In genomic region chr14:91473046-91473445, GRCh38 we compare ENCODE assay signal across 16 cellular contexts. TPM values are rescaled to one million over a fixed set of nuclear protein-coding genes. Genes with fewer than 3 reads are reported as not detected.
DNase-seq lines count a peak whose midpoint lies in the region; ATAC-seq and TF ChIP-seq lines count a peak whose summit lies in the region.
"Had no signal": no experiment of that assay in that cellular context is flagged by ENCODE, and none has a peak within 500 bp of the region (broad histone marks: within the 10 kb centered on the region; RNA-seq: fewer than 3 reads in every experiment).

No MANE protein-coding gene starts in this region.

- TF ChIP-seq POLR2A in ovary (IDR thresholded peaks at IDR 0.05) = no peak

- ATAC-seq in T-helper 17 cell = no peak
- ATAC-seq: HepG2, PC-3 had no signal

- WGBS in ovary, 3 donors = 91 to 93% (median 92%) methylated on average over 2 of the region's 2 CpGs

- H3K27ac Mint-ChIP-seq in activated naive CD4-positive, alpha-beta T cell treated with anti-CD3 and anti-CD28 coated beads, Interleukin-2, amount 50 U/mL, for 24 hours = peak overlapping the region; percentile 72
- peak overlapping the region; percentile 6 for H3K27ac Mint-ChIP-seq in T-helper 17 cell
- no peak overlapping the region for H3K27ac Mint-ChIP-seq in activated CD4-positive, alpha-beta T cell treated with anti-CD3 and anti-CD28 coated beads, Interleukin-2, amount 10 ng/mL, durations not matched to agents 24 days and 14 days
- H3K27ac Mint-ChIP-seq: CD4-positive, CD25-positive, alpha-beta regulatory T cell; H9 had no signal

- intact Hi-C loops in ovary (cut with DNase I) = no loop called here
- intact Hi-C loops in activated CD4-positive, alpha-beta T cell treated with anti-CD3 and anti-CD28 coated beads, Interleukin-2, amount 10 ng/mL, durations not matched to agents 24 days and 14 days (cut with micrococcal nuclease) = no loop called here

- no peak overlapping the region for H3K27ac ChIP-seq in ovary

- no peak overlapping the region for H3K4me3 ChIP-seq in ovary

- H3K27me3 Mint-ChIP-seq in activated naive CD4-positive, alpha-beta T cell treated with anti-CD3 and anti-CD28 coated beads, Interleukin-2, amount 50 U/mL, for 24 hours = no peaks in the 10 kb centered on the region
- H3K27me3 Mint-ChIP-seq in T-helper 17 cell = no peaks in the 10 kb centered on the region
- H3K27me3 Mint-ChIP-seq in activated CD4-positive, alpha-beta T cell treated with anti-CD3 and anti-CD28 coated beads, Interleukin-2, amount 10 ng/mL, durations not matched to agents 24 days and 14 days = no peaks in the 10 kb centered on the region
- H3K27me3 Mint-ChIP-seq: CD4-positive, CD25-positive, alpha-beta regulatory T cell had no signal

- H3K36me3 ChIP-seq in ovary = no peaks in the 10 kb centered on the region

- H3K4me1 Mint-ChIP-seq in activated naive CD4-positive, alpha-beta T cell treated with anti-CD3 and anti-CD28 coated beads, Interleukin-2, amount 50 U/mL, for 24 hours = peaks cover 23% of the 10 kb centered on the region
- peaks cover 17% of the 10 kb centered on the region for H3K4me1 Mint-ChIP-seq in T-helper 17 cell
- H3K4me1 Mint-ChIP-seq in activated CD4-positive, alpha-beta T cell treated with anti-CD3 and anti-CD28 coated beads, Interleukin-2, amount 10 ng/mL, durations not matched to agents 24 days and 14 days = peaks cover 20% of the 10 kb centered on the region
- H3K4me1 Mint-ChIP-seq: H9 had no signal

- H3K27me3 ChIP-seq in ovary = no peaks in the 10 kb centered on the region

- H3K9me3 ChIP-seq in T-helper 17 cell (ENCODE audit: control insufficient read depth, low read length, poor library complexity, severe bottlenecking) (no peaks in the 10 kb centered on the region), ovary (no peaks in the 10 kb centered on the region)

- H3K4me3 Mint-ChIP-seq in activated naive CD4-positive, alpha-beta T cell treated with anti-CD3 and anti-CD28 coated beads, Interleukin-2, amount 50 U/mL, for 24 hours = no peak overlapping the region
- H3K4me3 Mint-ChIP-seq in T-helper 17 cell = no peak overlapping the region
- H3K4me3 Mint-ChIP-seq in activated CD4-positive, alpha-beta T cell treated with anti-CD3 and anti-CD28 coated beads, Interleukin-2, amount 10 ng/mL, durations not matched to agents 24 days and 14 days = no peak overlapping the region
- H3K4me3 Mint-ChIP-seq: CD4-positive, CD25-positive, alpha-beta regulatory T cell; H9 had no signal

- no peak for TF ChIP-seq CTCF in ovary (IDR thresholded peaks at IDR 0.05)

- H3K36me3 Mint-ChIP-seq in activated naive CD4-positive, alpha-beta T cell treated with anti-CD3 and anti-CD28 coated beads, Interleukin-2, amount 50 U/mL, for 24 hours = peaks cover 23% of the 10 kb centered on the region
- H3K36me3 Mint-ChIP-seq in T-helper 17 cell (ENCODE audit: low read depth) = peaks cover 9% of the 10 kb centered on the region
- peaks cover 71% of the 10 kb centered on the region for H3K36me3 Mint-ChIP-seq in activated CD4-positive, alpha-beta T cell treated with anti-CD3 and anti-CD28 coated beads, Interleukin-2, amount 10 ng/mL, durations not matched to agents 24 days and 14 days (ENCODE audit: low read depth)

- H3K4me1 ChIP-seq in ovary (ENCODE audit: insufficient read depth) = peaks cover 2% of the 10 kb centered on the region

- DNase-seq in activated naive CD4-positive, alpha-beta T cell (lab: John Stamatoyannopoulos, UW) = no peak
- DNase-seq in T-helper 17 cell (no peak), dermis microvascular lymphatic vessel endothelial cell (ENCODE audit: low read depth in 2 of 2) (peak; percentile 44 to 55), ovary (no peak)
- DNase-seq in stimulated activated naive CD4-positive, alpha-beta T cell treated with Interleukin-2 at 50 U/mL for 16 hours (lab: John Stamatoyannopoulos, UW) = no peak
- DNase-seq in activated CD4-positive, alpha-beta T cell treated with anti-CD3 and anti-CD28 coated beads, Interleukin-2, amount 10 ng/mL, durations not matched to agents 24 days and 14 days = no peak
- DNase-seq: CD4-positive, CD25-positive, alpha-beta regulatory T cell; DMS79; H9; KG1; NCI-H1436 treated with DMSO at 0.1 percent for 48 hours; NCI-H2081; NCI-H82; PC-3 had no signal

- TF ChIP-seq EP300 in ovary (IDR thresholded peaks at IDR 0.05) = no peak

- H3K9me3 Mint-ChIP-seq in activated naive CD4-positive, alpha-beta T cell treated with anti-CD3 and anti-CD28 coated beads, Interleukin-2, amount 50 U/mL, for 24 hours = no peaks in the 10 kb centered on the region
- no peaks in the 10 kb centered on the region for H3K9me3 Mint-ChIP-seq in activated CD4-positive, alpha-beta T cell treated with anti-CD3 and anti-CD28 coated beads, Interleukin-2, amount 10 ng/mL, durations not matched to agents 24 days and 14 days
- H3K9me3 Mint-ChIP-seq: CD4-positive, CD25-positive, alpha-beta regulatory T cell; H9 had no signal

RNA-seq across cellular contexts. Expression of gene PPP4R3A, which starts 37.1 kb away (rescaled TPM):
- total RNA-seq in T-helper 17 cell (100 to 1,000 TPM; 180 to 224 TPM), dermis microvascular lymphatic vessel endothelial cell (58.9 and 61.7 TPM in 2 replicates), ovary (10 to 100 TPM; 59.5 to 86.3 (median 74.7) TPM)
- polyA plus RNA-seq in ovary = 10 to 100 TPM; 50.0 to 50.3 TPM
- total RNA-seq in activated CD4-positive, alpha-beta T cell treated with anti-CD3 and anti-CD28 coated beads, Interleukin-2, amount 10 ng/mL, durations not matched to agents 24 days and 14 days = 119 and 138 TPM in 2 replicates

RNA-seq across cellular contexts. Expression of gene CCDC88C, which starts 55.4 kb away (rescaled TPM):
- total RNA-seq in T-helper 17 cell = 100 to 1,000 TPM; 333 to 339 TPM
- 12.8 and 14.2 TPM in 2 replicates for total RNA-seq in dermis microvascular lymphatic vessel endothelial cell
- total RNA-seq in ovary = 10 to 100 TPM in 1 of 7 donors, 1 to 10 TPM in 6; 2.0 to 17.7 (median 5.1) TPM
- 1 to 10 TPM; 2.3 to 3.1 TPM for polyA plus RNA-seq in ovary
- total RNA-seq in activated CD4-positive, alpha-beta T cell treated with anti-CD3 and anti-CD28 coated beads, Interleukin-2, amount 10 ng/mL, durations not matched to agents 24 days and 14 days = 79.7 and 89.9 TPM in 2 replicates

Comparison
In these comparisons a context has a peak if more than half of its experiments do, and no peak if none do; other contexts are left out.
1. DNase-seq: peak in dermis microvascular lymphatic vessel endothelial cell (2 of 2); none in activated naive CD4-positive, alpha-beta T cell (0 of 4), T-helper 17 cell (0 of 3), ovary (0 of 5), stimulated activated naive CD4-positive, alpha-beta T cell treated with Interleukin-2 at 50 U/mL for 16 hours (single experiment) and activated CD4-positive, alpha-beta T cell treated with anti-CD3 and anti-CD28 coated beads, Interleukin-2, amount 10 ng/mL, durations not matched to agents 24 days and 14 days (single experiment).